Comparison of ENCODE assay signal across 20 cellular contexts in the genomic region with DNA sequence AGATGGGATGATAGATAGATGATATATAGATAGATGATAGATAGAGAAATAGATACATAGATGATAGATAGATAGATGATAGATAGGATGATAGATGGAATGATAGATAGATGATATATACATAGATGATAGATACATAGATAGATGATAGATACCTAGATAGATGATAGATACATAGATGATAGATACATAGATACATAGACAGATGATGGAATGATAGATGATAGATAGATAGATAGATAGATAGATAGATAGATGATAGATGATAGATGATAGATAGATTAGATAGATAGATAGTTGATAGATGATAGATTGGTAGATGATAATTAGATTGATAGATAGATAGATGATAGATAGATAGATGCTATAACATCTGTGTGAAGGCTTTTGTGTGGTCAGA.
"Had no signal": no experiment of that assay in that cellular context is flagged by ENCODE, and none has a peak within 500 bp of the region (broad histone marks: within the 10 kb centered on the region; RNA-seq: fewer than 3 reads in every experiment).

No MANE protein-coding gene starts in this region.

- H3K4me3 ChIP-seq: left lung, lung, psoas muscle, transverse colon, uterus had no signal

- H3K27me3 Mint-ChIP-seq: activated naive CD8-positive, alpha-beta T cell treated with anti-CD3 and anti-CD28 coated beads, Interleukin-2, amount 50 U/mL, for 24 hours had no signal

- DNase-seq: activated CD8-positive, alpha-beta memory T cell treated with anti-CD3 and anti-CD28 coated beads, Interleukin-2, amount 50 U/mL, for 48 hours; activated effector memory CD4-positive, alpha-beta T cell treated with anti-CD3 and anti-CD28 coated beads, Interleukin-2, amount 50 U/mL, for 16 hours; activated naive CD4-positive, alpha-beta T cell treated with anti-CD3 and anti-CD28 coated beads, Interleukin-2, amount 50 U/mL, for 16 hours; activated naive CD8-positive, alpha-beta T cell treated with anti-CD3 and anti-CD28 coated beads, Interleukin-2, amount 50 U/mL, for 24 hours; activated T-cell treated with anti-CD3 and anti-CD28 coated beads, Interleukin-2, amount 50 U/mL, for 48 hours; effector CD8-positive, alpha-beta T cell; foreskin keratinocyte; kidney; left lung; naive thymus-derived CD4-positive, alpha-beta T cell; psoas muscle; right cardiac atrium; stimulated activated CD4-positive, alpha-beta T cell treated with anti-CD3 and anti-CD28 coated beads, Interleukin-12 subunit alpha, Interleukin-12 subunit beta, amount 100 ng/mL, for 4 hours; stimulated activated CD4-positive, alpha-beta T cell treated with anti-CD3 and anti-CD28 coated beads, Interleukin-4, amount 100 ng/mL, for 4 hours; stimulated activated naive CD8-positive, alpha-beta T cell treated with anti-CD3 and anti-CD28 coated beads, Interleukin-15, Interleukin-2, amounts not matched to agents 100 U/mL and 50 U/mL, for 24 hours; transverse colon; uterus had no signal

- FAIRE-seq: kidney had no signal

- H3K27me3 ChIP-seq: left lung, transverse colon, uterus had no signal

- ATAC-seq: activated naive CD8-positive, alpha-beta T cell treated with anti-CD3 and anti-CD28 coated beads, Interleukin-2, amount 50 U/mL, for 24 hours; WTC11 had no signal

- H3K9me3 ChIP-seq: left lung, psoas muscle, transverse colon, uterus had no signal

- H3K36me3 ChIP-seq: left lung, transverse colon, uterus had no signal

- H3K27ac Mint-ChIP-seq: activated naive CD8-positive, alpha-beta T cell treated with anti-CD3 and anti-CD28 coated beads, Interleukin-2, amount 50 U/mL, for 24 hours; T-helper 2 cell treated with Interferon-gamma antibody and Interleukin-4, amounts not matched to agents 5 μg/mL and 100 μg/mL, for 36 hours; WTC11 had no signal

- H3K4me3 Mint-ChIP-seq: activated naive CD8-positive, alpha-beta T cell treated with anti-CD3 and anti-CD28 coated beads, Interleukin-2, amount 50 U/mL, for 24 hours; T-helper 2 cell treated with Interferon-gamma antibody and Interleukin-4, amounts not matched to agents 5 μg/mL and 100 μg/mL, for 36 hours; WTC11 had no signal

- H3K27ac ChIP-seq: foreskin keratinocyte, psoas muscle, uterus had no signal

- H3K4me1 ChIP-seq: foreskin keratinocyte, psoas muscle, uterus had no signal

- H3K9me3 Mint-ChIP-seq: activated naive CD8-positive, alpha-beta T cell treated with anti-CD3 and anti-CD28 coated beads, Interleukin-2, amount 50 U/mL, for 24 hours; naive thymus-derived CD4-positive, alpha-beta T cell; T-helper 2 cell treated with Interferon-gamma antibody and Interleukin-4, amounts not matched to agents 5 μg/mL and 100 μg/mL, for 36 hours; WTC11 had no signal

- H3K36me3 Mint-ChIP-seq: naive thymus-derived CD4-positive, alpha-beta T cell; WTC11 had no signal
